Comparison of ENCODE assay signal across 12 cellular contexts in the genomic region with DNA sequence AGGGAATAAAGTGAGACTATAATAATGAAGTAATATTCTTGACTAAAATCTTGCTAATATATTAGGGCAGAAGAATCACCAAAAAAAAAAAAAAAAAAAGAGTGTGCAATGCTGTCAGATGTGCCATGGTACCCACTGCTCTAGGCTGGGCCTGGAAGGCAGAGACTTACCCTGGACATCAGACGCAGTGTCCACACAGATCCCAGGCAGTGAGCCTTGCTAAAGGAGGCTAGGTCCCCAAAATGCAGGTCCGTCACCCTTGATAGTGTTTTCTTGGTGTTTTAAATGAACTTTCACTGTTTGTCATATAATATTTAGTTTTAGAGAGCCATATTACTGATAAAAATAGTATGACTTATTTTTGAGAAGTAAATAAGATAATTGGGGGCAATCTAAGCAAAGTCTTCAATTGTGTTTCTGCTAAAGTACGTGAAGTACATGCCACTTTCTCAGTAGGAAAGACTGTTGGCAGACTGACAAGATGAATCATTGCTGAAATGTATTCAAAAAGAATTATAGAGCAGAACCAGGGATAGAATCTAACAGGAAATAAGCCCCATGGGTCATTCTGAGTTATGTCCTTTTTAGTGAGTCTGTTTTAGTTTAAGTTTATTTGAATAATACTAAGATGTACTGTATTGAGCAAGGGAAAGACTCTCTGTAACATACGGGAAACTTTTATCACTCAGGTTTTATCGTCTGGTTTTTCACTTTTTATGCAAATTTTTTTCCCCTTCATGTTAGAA.
A peak's percentile ranks its signal among the peaks of the same experiment; 100 is the strongest.
DNase-seq lines count a peak whose midpoint lies in the region; ATAC-seq, FAIRE-seq and TF ChIP-seq lines count a peak whose summit lies in the region.
"Had no signal": no experiment of that assay in that cellular context is flagged by ENCODE, and none has a peak within 500 bp of the region (broad histone marks: within the 10 kb centered on the region; RNA-seq: fewer than 3 reads in every experiment).

No MANE protein-coding gene starts in this region.

- H2AK5ac ChIP-seq in mesenchymal stem cell (ENCODE audit: low read length, severe bottlenecking), result no peak overlapping the region

- H3K27me3 ChIP-seq in bronchial epithelial cell (ENCODE audit: control insufficient read depth, insufficient read depth, low read length) (no peaks in the 10 kb centered on the region), mesenchymal stem cell (ENCODE audit: control insufficient read depth in 1 of 2, insufficient read depth in 1 of 2, low read length in 2 of 2) (no peaks in the 10 kb centered on the region), tibial artery (no peaks in the 10 kb centered on the region)
- H3K27me3 ChIP-seq: transverse colon had no signal

- H3K9me3 ChIP-seq in mesenchymal stem cell (ENCODE audit: control insufficient read depth, low read length) (peaks cover 6% of the 10 kb centered on the region), tibial artery (no peaks in the 10 kb centered on the region)
- H3K9me3 ChIP-seq: transverse colon had no signal

- H3K4me2 ChIP-seq in mesenchymal stem cell (ENCODE audit: low read length, poor library complexity, severe bottlenecking), result no peak overlapping the region

- FAIRE-seq in HTR-8/SVneo (lab: Jason Lieb, UNC) (no peak), bronchial epithelial cell (lab: Jason Lieb, UNC) (no peak)

- no peak overlapping the region for H4K8ac ChIP-seq in mesenchymal stem cell (ENCODE audit: low read length)

- no peak overlapping the region for H3K14ac ChIP-seq in mesenchymal stem cell (ENCODE audit: low read length in 2 of 2)

- peak overlapping the region; percentile 44 for H3K9ac ChIP-seq in mesenchymal stem cell (ENCODE audit: low read length)

- 55% methylated on average over 2 of the region's 5 CpGs for WGBS in mesenchymal stem cell

- no peak for ATAC-seq in HG03457 (IDR thresholded peaks at IDR 0.05; ENCODE audit: unreplicated experiment)

- no peak overlapping the region for H2AFZ ChIP-seq in mesenchymal stem cell (ENCODE audit: low read depth, low read length)

- no peak overlapping the region for H2BK15ac ChIP-seq in mesenchymal stem cell (ENCODE audit: low read depth, poor library complexity, severe bottlenecking)

- intact Hi-C loops in tibial artery (cut with DNase I; ENCODE audit: low total_unique reads), result no loop called here

- peak; percentile 4 for DNase-seq in COR-L47 (lab: John Stamatoyannopoulos, UW)
- DNase-seq in HTR-8/SVneo (ENCODE audit: insufficient read length, low spot score), result peak; percentile 26
- DNase-seq in bronchial epithelial cell (ENCODE audit: low read depth), result peak; percentile 97
- DNase-seq in mesenchymal stem cell, result peak; percentile 66
- DNase-seq in tibial artery, result no peak
- DNase-seq in SW 1271 (lab: John Stamatoyannopoulos, UW), result no peak
- DNase-seq in epidermal melanocyte (ENCODE audit: insufficient read length, low spot score), result no peak
- DNase-seq: GDM1, midbrain, NCI-H2081 treated with DMSO at 0.1 percent for 48 hours, transverse colon had no signal

- TF ChIP-seq CTCF in bronchial epithelial cell (IDR thresholded peaks at IDR 0.05; ENCODE audit: insufficient read depth, low read length, severe bottlenecking), result no peak
- TF ChIP-seq CTCF in tibial artery (IDR thresholded peaks at IDR 0.05), result no peak

- H3K27ac ChIP-seq in mesenchymal stem cell (ENCODE audit: low read length, poor library complexity, severe bottlenecking), result no peak overlapping the region
- no peak overlapping the region for H3K27ac ChIP-seq in tibial artery
- H3K27ac ChIP-seq: transverse colon had no signal

- H3K4ac ChIP-seq in mesenchymal stem cell (ENCODE audit: low read depth in 1 of 2, low read length in 2 of 2), result no peak overlapping the region

- no peak overlapping the region for H2BK5ac ChIP-seq in mesenchymal stem cell (ENCODE audit: low read depth, low read length, poor library complexity, severe bottlenecking)

- no peaks in the 10 kb centered on the region for H3K36me3 ChIP-seq in bronchial epithelial cell (ENCODE audit: control insufficient read depth, insufficient read depth, low read length)
- H3K36me3 ChIP-seq in mesenchymal stem cell (ENCODE audit: control insufficient read depth in 1 of 2, insufficient read depth in 2 of 2, low read depth in 1 of 2, low read length in 2 of 2), result no peaks in the 10 kb centered on the region
- no peaks in the 10 kb centered on the region for H3K36me3 ChIP-seq in tibial artery
- H3K36me3 ChIP-seq: transverse colon had no signal

- H3K4me1 ChIP-seq in mesenchymal stem cell (ENCODE audit: control insufficient read depth, insufficient read depth, low read depth, low read length) (peaks cover 2% of the 10 kb centered on the region), tibial artery (peaks cover 0 to 15% (median 1%) of the 10 kb centered on the region in 4 donors)

- no peak overlapping the region for H3K4me3 ChIP-seq in bronchial epithelial cell (ENCODE audit: low read depth, low read length)
- no peak overlapping the region for H3K4me3 ChIP-seq in mesenchymal stem cell (ENCODE audit: insufficient read depth in 1 of 2, low read depth in 1 of 2, low read length in 2 of 2)
- no peak overlapping the region for H3K4me3 ChIP-seq in tibial artery
- H3K4me3 ChIP-seq: transverse colon had no signal

- no peak overlapping the region for H4K91ac ChIP-seq in mesenchymal stem cell (ENCODE audit: low read length)

- H3K79me1 ChIP-seq in mesenchymal stem cell (replicated peaks; ENCODE audit: low read length, poor library complexity, severe bottlenecking), result no peaks in the 10 kb centered on the region

- no peak overlapping the region for H3K18ac ChIP-seq in mesenchymal stem cell (ENCODE audit: low read depth in 1 of 2, low read length in 2 of 2)

- no peak overlapping the region for H2BK12ac ChIP-seq in mesenchymal stem cell (ENCODE audit: low read length in 2 of 2)

- no peak overlapping the region for H3K23ac ChIP-seq in mesenchymal stem cell (ENCODE audit: low read length in 2 of 2)

- no peak overlapping the region for H2BK120ac ChIP-seq in mesenchymal stem cell (ENCODE audit: low read depth, low read length)

Comparison
In these comparisons a context has a peak if more than half of its experiments do, and no peak if none do; other contexts are left out.
1. DNase-seq: peak in COR-L47 (single experiment), HTR-8/SVneo (single experiment), bronchial epithelial cell (single experiment) and mesenchymal stem cell (single experiment); none in tibial artery (0 of 2), SW 1271 (0 of 2) and epidermal melanocyte (single experiment).